In genomic region chr2:138780908-138781307, GRCh38 we compare ENCODE assay signal across 1 cellular context.
TF ChIP-seq lines count a peak whose summit lies in the region.

No MANE protein-coding gene starts in this region.

TF ChIP-seq in HepG2, 621 proteins besides CTCF, POLR2A, EP300 and RAD21 (continued from another document):
- TF ChIP-seq, protein P1, sequence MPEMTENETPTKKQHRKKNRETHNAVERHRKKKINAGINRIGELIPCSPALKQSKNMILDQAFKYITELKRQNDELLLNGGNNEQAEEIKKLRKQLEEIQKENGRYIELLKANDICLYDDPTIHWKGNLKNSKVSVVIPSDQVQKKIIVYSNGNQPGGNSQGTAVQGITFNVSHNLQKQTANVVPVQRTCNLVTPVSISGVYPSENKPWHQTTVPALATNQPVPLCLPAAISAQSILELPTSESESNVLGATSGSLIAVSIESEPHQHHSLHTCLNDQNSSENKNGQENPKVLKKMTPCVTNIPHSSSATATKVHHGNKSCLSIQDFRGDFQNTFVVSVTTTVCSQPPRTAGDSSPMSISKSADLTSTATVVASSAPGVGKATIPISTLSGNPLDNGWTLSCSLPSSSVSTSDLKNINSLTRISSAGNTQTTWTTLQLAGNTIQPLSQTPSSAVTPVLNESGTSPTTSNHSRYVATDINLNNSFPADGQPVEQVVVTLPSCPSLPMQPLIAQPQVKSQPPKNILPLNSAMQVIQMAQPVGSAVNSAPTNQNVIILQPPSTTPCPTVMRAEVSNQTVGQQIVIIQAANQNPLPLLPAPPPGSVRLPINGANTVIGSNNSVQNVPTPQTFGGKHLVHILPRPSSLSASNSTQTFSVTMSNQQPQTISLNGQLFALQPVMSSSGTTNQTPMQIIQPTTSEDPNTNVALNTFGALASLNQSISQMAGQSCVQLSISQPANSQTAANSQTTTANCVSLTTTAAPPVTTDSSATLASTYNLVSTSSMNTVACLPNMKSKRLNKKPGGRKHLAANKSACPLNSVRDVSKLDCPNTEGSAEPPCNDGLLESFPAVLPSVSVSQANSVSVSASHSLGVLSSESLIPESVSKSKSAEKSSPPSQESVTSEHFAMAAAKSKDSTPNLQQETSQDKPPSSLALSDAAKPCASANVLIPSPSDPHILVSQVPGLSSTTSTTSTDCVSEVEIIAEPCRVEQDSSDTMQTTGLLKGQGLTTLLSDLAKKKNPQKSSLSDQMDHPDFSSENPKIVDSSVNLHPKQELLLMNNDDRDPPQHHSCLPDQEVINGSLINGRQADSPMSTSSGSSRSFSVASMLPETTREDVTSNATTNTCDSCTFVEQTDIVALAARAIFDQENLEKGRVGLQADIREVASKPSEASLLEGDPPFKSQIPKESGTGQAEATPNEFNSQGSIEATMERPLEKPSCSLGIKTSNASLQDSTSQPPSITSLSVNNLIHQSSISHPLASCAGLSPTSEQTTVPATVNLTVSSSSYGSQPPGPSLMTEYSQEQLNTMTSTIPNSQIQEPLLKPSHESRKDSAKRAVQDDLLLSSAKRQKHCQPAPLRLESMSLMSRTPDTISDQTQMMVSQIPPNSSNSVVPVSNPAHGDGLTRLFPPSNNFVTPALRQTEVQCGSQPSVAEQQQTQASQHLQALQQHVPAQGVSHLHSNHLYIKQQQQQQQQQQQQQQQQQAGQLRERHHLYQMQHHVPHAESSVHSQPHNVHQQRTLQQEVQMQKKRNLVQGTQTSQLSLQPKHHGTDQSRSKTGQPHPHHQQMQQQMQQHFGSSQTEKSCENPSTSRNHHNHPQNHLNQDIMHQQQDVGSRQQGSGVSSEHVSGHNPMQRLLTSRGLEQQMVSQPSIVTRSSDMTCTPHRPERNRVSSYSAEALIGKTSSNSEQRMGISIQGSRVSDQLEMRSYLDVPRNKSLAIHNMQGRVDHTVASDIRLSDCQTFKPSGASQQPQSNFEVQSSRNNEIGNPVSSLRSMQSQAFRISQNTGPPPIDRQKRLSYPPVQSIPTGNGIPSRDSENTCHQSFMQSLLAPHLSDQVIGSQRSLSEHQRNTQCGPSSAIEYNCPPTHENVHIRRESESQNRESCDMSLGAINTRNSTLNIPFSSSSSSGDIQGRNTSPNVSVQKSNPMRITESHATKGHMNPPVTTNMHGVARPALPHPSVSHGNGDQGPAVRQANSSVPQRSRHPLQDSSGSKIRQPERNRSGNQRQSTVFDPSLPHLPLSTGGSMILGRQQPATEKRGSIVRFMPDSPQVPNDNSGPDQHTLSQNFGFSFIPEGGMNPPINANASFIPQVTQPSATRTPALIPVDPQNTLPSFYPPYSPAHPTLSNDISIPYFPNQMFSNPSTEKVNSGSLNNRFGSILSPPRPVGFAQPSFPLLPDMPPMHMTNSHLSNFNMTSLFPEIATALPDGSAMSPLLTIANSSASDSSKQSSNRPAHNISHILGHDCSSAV (CRISPR knock-in tag; IDR thresholded peaks at IDR 0.05; ENCODE audit: borderline replicate concordance), result no peak
- TF ChIP-seq, protein P2, sequence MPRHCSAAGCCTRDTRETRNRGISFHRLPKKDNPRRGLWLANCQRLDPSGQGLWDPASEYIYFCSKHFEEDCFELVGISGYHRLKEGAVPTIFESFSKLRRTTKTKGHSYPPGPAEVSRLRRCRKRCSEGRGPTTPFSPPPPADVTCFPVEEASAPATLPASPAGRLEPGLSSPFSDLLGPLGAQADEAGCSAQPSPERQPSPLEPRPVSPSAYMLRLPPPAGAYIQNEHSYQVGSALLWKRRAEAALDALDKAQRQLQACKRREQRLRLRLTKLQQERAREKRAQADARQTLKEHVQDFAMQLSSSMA (CRISPR knock-in tag; IDR thresholded peaks at IDR 0.05), result no peak
- TF ChIP-seq GPN1 (CRISPR knock-in tag; IDR thresholded peaks at IDR 0.05; ENCODE audit: borderline replicate concordance), result no peak
- no peak for TF ChIP-seq PRDM4 (CRISPR knock-in tag; IDR thresholded peaks at IDR 0.05; ENCODE audit: borderline replicate concordance)
- peak; percentile 94 for TF ChIP-seq EZH2 (conservative IDR thresholded peaks at IDR 0.05; ENCODE audit: low read depth, low read length)
- TF ChIP-seq ZBTB26 (CRISPR knock-in tag; IDR thresholded peaks at IDR 0.05; ENCODE audit: borderline replicate concordance), result no peak
- TF ChIP-seq ZNF800 (CRISPR knock-in tag; IDR thresholded peaks at IDR 0.05), result 0 out of 2 replicates have a peak, but pooled peaks have one; percentile 29
- no peak for TF ChIP-seq ZNF281 (CRISPR knock-in tag; IDR thresholded peaks at IDR 0.05; ENCODE audit: borderline replicate concordance)
- TF ChIP-seq YEATS4 (CRISPR knock-in tag; IDR thresholded peaks at IDR 0.05; ENCODE audit: borderline replicate concordance), result no peak
